Comparison of ENCODE assay signal across 10 cellular contexts in the genomic region with DNA sequence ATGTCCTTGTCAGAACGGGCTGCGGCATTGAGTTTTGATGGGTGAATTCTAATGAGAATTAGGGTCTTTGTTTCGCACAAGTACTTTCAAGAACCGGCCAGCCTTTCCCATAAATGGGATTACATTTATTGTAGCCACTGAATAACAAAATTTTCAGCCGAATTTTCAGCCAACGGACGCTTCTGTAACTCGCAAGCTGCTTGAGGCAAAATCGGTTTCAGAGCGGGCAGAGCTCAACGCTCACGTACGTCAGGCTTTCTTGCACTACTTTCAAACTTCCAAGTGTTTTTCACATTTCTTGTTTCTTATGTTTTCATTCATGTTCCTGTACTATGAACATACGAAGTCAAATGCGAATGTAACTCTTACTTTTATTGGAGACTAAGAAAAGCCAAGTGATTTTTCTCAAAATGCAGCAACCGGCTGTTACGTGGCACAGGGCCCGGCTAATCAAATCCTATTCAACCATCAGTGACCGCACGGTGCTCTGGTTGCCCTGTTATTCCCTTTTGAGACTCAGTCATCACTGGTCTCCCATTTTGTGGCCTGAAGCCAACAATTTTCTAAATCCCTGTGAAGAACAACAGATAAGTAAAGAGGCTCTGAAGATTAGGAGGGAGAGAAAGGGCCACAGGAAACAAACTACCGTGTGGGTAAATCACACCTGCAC.
DNase-seq lines count a peak whose midpoint lies in the region; TF ChIP-seq lines count a peak whose summit lies in the region.
"Had no signal": no experiment of that assay in that cellular context is flagged by ENCODE, and none has a peak within 500 bp of the region (broad histone marks: within the 10 kb centered on the region; RNA-seq: fewer than 3 reads in every experiment).

No MANE protein-coding gene starts in this region.

- no peaks in the 10 kb centered on the region for H3K36me3 ChIP-seq in GM23248 (ENCODE audit: low read depth)

- peak overlapping the region; percentile 78 for H3K4me2 ChIP-seq in GM23248 (ENCODE audit: unreplicated experiment)

- H3K27me3 Mint-ChIP-seq in activated CD4-positive, alpha-beta memory T cell treated with anti-CD3 and anti-CD28 coated beads for 36 hours = peaks cover 42% of the 10 kb centered on the region

- POLR2A ChIA-PET in activated CD4-positive, alpha-beta memory T cell treated with anti-CD3 and anti-CD28 coated beads for 36 hours (lab: Charles Lee) = no interaction called here

- H3K9me3 ChIP-seq in GM23248 (ENCODE audit: low read depth) = no peaks in the 10 kb centered on the region
- H3K9me3 ChIP-seq: neutrophil had no signal

- H4K20me1 ChIP-seq in GM23248 (ENCODE audit: insufficient read depth) = no peaks in the 10 kb centered on the region

- intact Hi-C loops in activated CD4-positive, alpha-beta memory T cell treated with anti-CD3 and anti-CD28 coated beads for 36 hours (cut with micrococcal nuclease) = loop anchor here (1.0 kb wide), 1 partner anchor 24 kb away; no protein-coding TSS in a partner anchor

- H3K4me3 Mint-ChIP-seq in activated CD4-positive, alpha-beta memory T cell treated with anti-CD3 and anti-CD28 coated beads for 36 hours = peak overlapping the region; percentile 66
- H3K4me3 Mint-ChIP-seq: central memory CD8-positive, alpha-beta T cell had no signal

- H2AFZ ChIP-seq in GM23248 = peak overlapping the region; percentile 79

- H3K27me3 ChIP-seq in GM23248 (replicated peaks; ENCODE audit: insufficient read depth) = no peaks in the 10 kb centered on the region; the same call in 1 of the 2 replicates

- peak overlapping the region; percentile 3; the same call in 1 of the 2 replicates for H3K9ac ChIP-seq in GM23248

- H3K9me2 ChIP-seq in GM23248 (ENCODE audit: insufficient read depth) = no peaks in the 10 kb centered on the region

- no peaks in the 10 kb centered on the region for H3K9me3 Mint-ChIP-seq in activated CD4-positive, alpha-beta memory T cell treated with anti-CD3 and anti-CD28 coated beads for 36 hours
- H3K9me3 Mint-ChIP-seq: central memory CD8-positive, alpha-beta T cell had no signal

- in situ Hi-C loops in GM23248 (cut with MboI) = loop anchor here (25.0 kb wide), 1 partner anchor 435 kb away; no protein-coding TSS in a partner anchor

- H3K4me1 Mint-ChIP-seq in activated CD4-positive, alpha-beta memory T cell treated with anti-CD3 and anti-CD28 coated beads for 36 hours (ENCODE audit: low read depth) = peaks cover 7% of the 10 kb centered on the region
- H3K4me1 Mint-ChIP-seq: central memory CD8-positive, alpha-beta T cell had no signal

- no peaks in the 10 kb centered on the region for H3K79me2 ChIP-seq in GM23248 (ENCODE audit: insufficient read depth)

- H3K27ac ChIP-seq in GM23248 = no peak overlapping the region
- H3K27ac ChIP-seq: neutrophil had no signal

- H3K27ac Mint-ChIP-seq in activated CD4-positive, alpha-beta memory T cell treated with anti-CD3 and anti-CD28 coated beads for 36 hours = no peak overlapping the region

- H3K4me3 ChIP-seq in GM23248 = peak overlapping the region; percentile 64
- peak overlapping the region; percentile 48 to 59 for H3K4me3 ChIP-seq in foreskin fibroblast (ENCODE audit: low read depth in 1 of 2, low read length in 2 of 2)
- peak overlapping the region; percentile 62 for H3K4me3 ChIP-seq in retinal pigment epithelial cell (ENCODE audit: low read length)

- 0 out of 2 replicates have a peak, but pooled peaks cover 4% of the 10 kb centered on the region for H3K4me1 ChIP-seq in GM23248 (ENCODE audit: insufficient read depth)

- WGBS in GM23248 (ENCODE audit: low coverage in 1 of 2, low lambda C conversion rate in 2 of 2, missing lambda C conversion rate in 2 of 2), 2 experiments = 58% methylated on average over 21 of the region's 21 CpGs

- H3F3A ChIP-seq in GM23248 (ENCODE audit: insufficient read depth) = no peaks in the 10 kb centered on the region

- DNase-seq in GM23248 = peak; percentile 8
- DNase-seq in activated CD4-positive, alpha-beta memory T cell treated with anti-CD3 and anti-CD28 coated beads for 36 hours = no peak
- DNase-seq in foreskin fibroblast = peak in 1 of 2 donors; percentile 63
- no peak for DNase-seq in retinal pigment epithelial cell (ENCODE audit: low read depth)
- DNase-seq in effector CD4-positive, alpha-beta T cell = no peak
- DNase-seq in NCI-H1417 treated with DMSO at 0.1 percent for 48 hours (lab: John Stamatoyannopoulos, UW) = no peak
- DNase-seq in stimulated activated CD4-positive, alpha-beta T cell treated with anti-CD3 and anti-CD28 coated beads, Interleukin-2, amount 100 ng/mL, for 24 hours = no peak
- no peak for DNase-seq in NCI-H446 treated with DMSO at 0.1 percent for 48 hours (lab: John Stamatoyannopoulos, UW)

- H3K36me3 Mint-ChIP-seq in activated CD4-positive, alpha-beta memory T cell treated with anti-CD3 and anti-CD28 coated beads for 36 hours = no peaks in the 10 kb centered on the region

- CTCF ChIA-PET in activated CD4-positive, alpha-beta memory T cell treated with anti-CD3 and anti-CD28 coated beads for 36 hours (lab: Charles Lee) = interaction anchor here (1.0 to 1.5 kb wide), 2 partner anchors 11 to 99 kb away, joined by 3 to 10 read pairs; no protein-coding TSS in a partner anchor

- no peak for TF ChIP-seq CTCF in foreskin fibroblast (IDR thresholded peaks at IDR 0.05; ENCODE audit: low read depth, low read length)
- TF ChIP-seq CTCF in retinal pigment epithelial cell (conservative IDR thresholded peaks at IDR 0.05; ENCODE audit: low read depth, low read length) = no peak
